Comparison of ENCODE assay signal across 26 cellular contexts in the genomic region with DNA sequence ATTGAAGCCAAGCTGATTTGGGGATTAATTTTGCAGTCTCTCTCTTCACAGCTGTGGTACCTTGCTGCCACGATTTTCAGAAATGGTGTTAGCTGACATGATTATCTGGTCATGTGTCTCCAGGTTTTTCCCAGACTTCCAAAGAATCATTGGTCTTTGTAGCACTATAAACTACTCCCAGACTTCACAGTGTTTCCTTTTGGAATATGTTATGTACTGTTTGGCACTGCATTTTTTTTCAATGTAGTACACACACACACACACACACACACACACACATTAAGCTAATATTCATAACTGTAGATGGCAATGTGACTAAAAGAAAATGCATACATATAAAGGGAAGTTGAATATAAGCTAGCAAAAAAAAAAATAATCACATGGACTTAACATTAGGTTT.
DNase-seq lines count a peak whose midpoint lies in the region; ATAC-seq, FAIRE-seq and TF ChIP-seq lines count a peak whose summit lies in the region.
"Had no signal": no experiment of that assay in that cellular context is flagged by ENCODE, and none has a peak within 500 bp of the region (broad histone marks: within the 10 kb centered on the region; RNA-seq: fewer than 3 reads in every experiment).

No MANE protein-coding gene starts in this region.

- H3K9me3 ChIP-seq in mucosa of descending colon (peaks cover 14% of the 10 kb centered on the region), pancreas (no peaks in the 10 kb centered on the region), upper lobe of left lung (peaks cover 0 to 7% (median 0%) of the 10 kb centered on the region in 4 donors), Peyer's patch (no peaks in the 10 kb centered on the region)
- H3K9me3 ChIP-seq: BE2C had no signal

- H3K4me1 ChIP-seq in mucosa of descending colon (ENCODE audit: low read depth) (no peaks in the 10 kb centered on the region), pancreas (peaks cover 0 to 7% (median 6%) of the 10 kb centered on the region in 3 donors), upper lobe of left lung (no peaks in the 10 kb centered on the region), Peyer's patch (no peaks in the 10 kb centered on the region)
- H3K4me1 ChIP-seq: BE2C, BLaER1 had no signal

- peak; percentile 29 for FAIRE-seq in pancreas (lab: Jason Lieb, UNC)
- FAIRE-seq: A204.1, GM12878, GM12892, GM18507 had no signal

- 47 to 80% methylated on average over 1 of the region's 1 CpG for WGBS in pancreas, 2 donors
- WGBS in upper lobe of left lung, 2 donors = 39 to 57% methylated on average over 1 of the region's 1 CpG

- H3K27me3 ChIP-seq in pancreas (no peaks in the 10 kb centered on the region), upper lobe of left lung (no peaks in the 10 kb centered on the region), Peyer's patch (no peaks in the 10 kb centered on the region)
- H3K27me3 ChIP-seq: BE2C, BLaER1 had no signal

- ATAC-seq in left colon (peak; percentile 76), mucosa of descending colon (peak; percentile 67), pancreas (no peak), upper lobe of left lung (ENCODE audit: low FRiP score in 2 of 2) (no peak)
- ATAC-seq: GM12878 had no signal

- H3K27ac ChIP-seq in pancreas (no peak overlapping the region), upper lobe of left lung (no peak overlapping the region), Peyer's patch (no peak overlapping the region)
- H3K27ac ChIP-seq: BLaER1 had no signal

- TF ChIP-seq EP300 in upper lobe of left lung (IDR thresholded peaks at IDR 0.05) = no peak

- intact Hi-C loops in left colon (cut with DNase I, micrococcal nuclease) (no loop called here), mucosa of descending colon (cut with DNase I, micrococcal nuclease) (no loop called here), pancreas (cut with DNase I) (no loop called here)

- DNase-seq in left colon (no peak), mucosa of descending colon (peak in 1 of 3 donors; percentile 16), pancreas (no peak), upper lobe of left lung (no peak), NCI-H1092 treated with DMSO at 0.1 percent for 48 hours (lab: John Stamatoyannopoulos, UW) (no peak), Peyer's patch (no peak)
- DNase-seq: 8988T; ACHN; BE2C; C1 segment of cervical spinal cord; CD4-positive, alpha-beta memory T cell; CD4-positive, CD25-positive, alpha-beta regulatory T cell; CD8-positive, alpha-beta memory T cell; COR-L47; DMS 273 treated with DMSO at 0.1 percent for 48 hours; DMS153; DMS53; DMS79; DND-41; EL; GDM1 had no signal

- no peak for TF ChIP-seq POLR2A in upper lobe of left lung (IDR thresholded peaks at IDR 0.05)
- TF ChIP-seq POLR2A in Peyer's patch (IDR thresholded peaks at IDR 0.05) = no peak

- TF ChIP-seq CTCF in mucosa of descending colon (IDR thresholded peaks at IDR 0.05) (no peak), pancreas (IDR thresholded peaks at IDR 0.05) (no peak), upper lobe of left lung (IDR thresholded peaks at IDR 0.05) (no peak), Peyer's patch (IDR thresholded peaks at IDR 0.05) (no peak)

- no peaks in the 10 kb centered on the region for H3K36me3 ChIP-seq in mucosa of descending colon (ENCODE audit: low read depth)
- H3K36me3 ChIP-seq in pancreas = no peaks in the 10 kb centered on the region
- H3K36me3 ChIP-seq in upper lobe of left lung = no peaks in the 10 kb centered on the region
- no peaks in the 10 kb centered on the region for H3K36me3 ChIP-seq in Peyer's patch
- H3K36me3 ChIP-seq: BE2C, BLaER1 had no signal

- H3K4me3 ChIP-seq in mucosa of descending colon (no peak overlapping the region), pancreas (no peak overlapping the region), upper lobe of left lung (no peak overlapping the region), Peyer's patch (no peak overlapping the region)
- H3K4me3 ChIP-seq: BLaER1, GM12878 had no signal

Comparison
In these comparisons a context has a peak if more than half of its experiments do, and no peak if none do; other contexts are left out.
1. ATAC-seq: peak in left colon (single experiment) and mucosa of descending colon (single experiment); none in pancreas (0 of 4) and upper lobe of left lung (0 of 2).